28 cellular contexts compared by ENCODE assay signal in genomic region chr13:113879017-113879416, GRCh38. TPM values are rescaled to one million over a fixed set of nuclear protein-coding genes. Genes with fewer than 3 reads are reported as not detected.
DNase-seq lines count a peak whose midpoint lies in the region; ATAC-seq, FAIRE-seq and TF ChIP-seq lines count a peak whose summit lies in the region.
"Had no signal": no experiment of that assay in that cellular context is flagged by ENCODE, and none has a peak within 500 bp of the region (broad histone marks: within the 10 kb centered on the region; RNA-seq: fewer than 3 reads in every experiment).

No MANE protein-coding gene starts in this region.

- TF ChIP-seq CTCF in astrocyte (IDR thresholded peaks at IDR 0.05; ENCODE audit: insufficient read depth, low read depth, low read length) (no peak), neural progenitor cell (IDR thresholded peaks at IDR 0.05) (no peak)

- H2AFZ ChIP-seq in astrocyte (ENCODE audit: low read depth, low read length) (no peak overlapping the region), neural progenitor cell (replicated peaks) (no peak overlapping the region)
- H2AFZ ChIP-seq: PC-9 had no signal

- H3K79me2 ChIP-seq in astrocyte (ENCODE audit: insufficient read depth, low read length), result no peaks in the 10 kb centered on the region
- H3K79me2 ChIP-seq in neural progenitor cell (ENCODE audit: low read depth), result no peaks in the 10 kb centered on the region

- H3K9ac ChIP-seq in astrocyte (ENCODE audit: low read length) (no peak overlapping the region), neural progenitor cell (no peak overlapping the region)

- H3K36me3 ChIP-seq in astrocyte (ENCODE audit: insufficient read depth, low read length) (no peaks in the 10 kb centered on the region), neural progenitor cell (no peaks in the 10 kb centered on the region)
- H3K36me3 ChIP-seq: cardiac muscle cell, tibial nerve had no signal

- DNase-seq in NCI-H2171 treated with DMSO at 0.1 percent for 48 hours (lab: John Stamatoyannopoulos, UW), result peak; percentile 37
- no peak for DNase-seq in NCI-H2171 (lab: John Stamatoyannopoulos, UW)
- peak; percentile 90 for DNase-seq in DMS79 (lab: John Stamatoyannopoulos, UW)
- DNase-seq in astrocyte (ENCODE audit: low read depth), result no peak
- peak; percentile 31 for DNase-seq in neural progenitor cell (ENCODE audit: low spot score)
- DNase-seq: activated CD4-positive, alpha-beta T cell treated with anti-CD3 and anti-CD28 coated beads, Interleukin-2, amount 50 U/mL, for 1 hour; effector memory CD8-positive, alpha-beta T cell; foreskin keratinocyte; hippocampal formation; immature natural killer cell; KG1; mesendoderm; NCI-H524; nucleus accumbens; PC-9; SIG-M5; T1000 had no signal

- H3K27ac ChIP-seq in astrocyte (ENCODE audit: low read depth, low read length) (no peak overlapping the region), neural progenitor cell (no peak overlapping the region)
- H3K27ac ChIP-seq: cardiac muscle cell, coronary artery, foreskin keratinocyte, PC-9, skin epidermis, tibial nerve had no signal

- H3K36me3 Mint-ChIP-seq in astrocyte (ENCODE audit: low read depth, unreplicated experiment) (peaks cover 2% of the 10 kb centered on the region), neural progenitor cell (no peaks in the 10 kb centered on the region)
- H3K36me3 Mint-ChIP-seq: CD8-positive, alpha-beta T cell; WTC11 had no signal

- H3K4me3 ChIP-seq in astrocyte (ENCODE audit: insufficient read depth, low read depth, low read length) (no peak overlapping the region), neural progenitor cell (no peak overlapping the region)
- H3K4me3 ChIP-seq: cardiac muscle cell, coronary artery, PC-9, skin epidermis, tibial nerve had no signal

- H4K20me1 ChIP-seq in astrocyte (ENCODE audit: insufficient read depth, low read length) (no peaks in the 10 kb centered on the region), neural progenitor cell (ENCODE audit: low read depth) (no peaks in the 10 kb centered on the region)

- H3F3A ChIP-seq in neural progenitor cell (ENCODE audit: low read depth), result no peaks in the 10 kb centered on the region

- H3K9me3 ChIP-seq in astrocyte (ENCODE audit: insufficient read depth, low read depth, low read length) (no peaks in the 10 kb centered on the region), neural progenitor cell (ENCODE audit: low read depth) (no peaks in the 10 kb centered on the region)
- H3K9me3 ChIP-seq: tibial nerve had no signal

- H3K4me2 ChIP-seq in astrocyte (ENCODE audit: low read length) (no peak overlapping the region), neural progenitor cell (peak overlapping the region; percentile 58)
- H3K4me2 ChIP-seq: PC-9 had no signal

- H3K4me1 ChIP-seq in astrocyte (ENCODE audit: insufficient read depth, low read length) (no peaks in the 10 kb centered on the region), neural progenitor cell (peaks cover 11% of the 10 kb centered on the region)

- H3K27me3 ChIP-seq in astrocyte (ENCODE audit: insufficient read depth, low read length) (no peaks in the 10 kb centered on the region), neural progenitor cell (no peaks in the 10 kb centered on the region)
- H3K27me3 ChIP-seq: cardiac muscle cell, foreskin keratinocyte had no signal

- no peak overlapping the region for H3K4me3 Mint-ChIP-seq in astrocyte (ENCODE audit: unreplicated experiment)
- H3K4me3 Mint-ChIP-seq in neural progenitor cell, result peak overlapping the region; percentile 74
- H3K4me3 Mint-ChIP-seq: CD8-positive, alpha-beta T cell; effector memory CD8-positive, alpha-beta T cell; WTC11 had no signal

- no peak for ATAC-seq in HG03354 (IDR thresholded peaks at IDR 0.05; ENCODE audit: poor library complexity, severe bottlenecking, unreplicated experiment)
- ATAC-seq in HG03135 (IDR thresholded peaks at IDR 0.05; ENCODE audit: unreplicated experiment), result no peak
- no peak for ATAC-seq in GM18858 (IDR thresholded peaks at IDR 0.05; ENCODE audit: unreplicated experiment)
- ATAC-seq: activated naive CD4-positive, alpha-beta T cell treated with anti-CD3 and anti-CD28 coated beads, Interleukin-2, amount 50 U/mL, for 72 hours; CD8-positive, alpha-beta T cell; effector memory CD8-positive, alpha-beta T cell; foreskin keratinocyte; left lobe of liver; WTC11 had no signal

- H3K4me1 Mint-ChIP-seq in astrocyte (ENCODE audit: low read depth, unreplicated experiment), result peaks cover 7% of the 10 kb centered on the region
- H3K4me1 Mint-ChIP-seq in neural progenitor cell, result peaks cover 62% of the 10 kb centered on the region
- H3K4me1 Mint-ChIP-seq: WTC11 had no signal

- no peak for FAIRE-seq in astrocyte (lab: Jason Lieb, UNC)

- H3K27me3 Mint-ChIP-seq in astrocyte (ENCODE audit: low read depth, unreplicated experiment), result peaks cover 7% of the 10 kb centered on the region
- H3K27me3 Mint-ChIP-seq in neural progenitor cell (ENCODE audit: insufficient read depth, low read depth), result peaks cover 13% of the 10 kb centered on the region

- H3K27ac Mint-ChIP-seq in astrocyte (ENCODE audit: unreplicated experiment) (peak overlapping the region; percentile 58), neural progenitor cell (peak overlapping the region; percentile 96)
- H3K27ac Mint-ChIP-seq: activated naive CD4-positive, alpha-beta T cell treated with anti-CD3 and anti-CD28 coated beads, Interleukin-2, amount 50 U/mL, for 72 hours; CD8-positive, alpha-beta T cell; effector memory CD8-positive, alpha-beta T cell; WTC11 had no signal

- H3K9me3 Mint-ChIP-seq in astrocyte (ENCODE audit: unreplicated experiment) (no peaks in the 10 kb centered on the region), neural progenitor cell (no peaks in the 10 kb centered on the region)
- H3K9me3 Mint-ChIP-seq: activated naive CD4-positive, alpha-beta T cell treated with anti-CD3 and anti-CD28 coated beads, Interleukin-2, amount 50 U/mL, for 72 hours; CD8-positive, alpha-beta T cell; effector memory CD8-positive, alpha-beta T cell; WTC11 had no signal

RNA-seq across cellular contexts. Expression of gene GAS6, which starts 15.1 kb away (rescaled TPM):
- total RNA-seq in astrocyte, result 252 and 287 TPM in 2 replicates
- total RNA-seq in neural progenitor cell (ENCODE audit: low replicate concordance), result 12.8 and 31.7 TPM in 2 replicates

Comparison
In these comparisons a context has a peak if more than half of its experiments do, and no peak if none do; other contexts are left out.
1. DNase-seq: peak in NCI-H2171 treated with DMSO at 0.1 percent for 48 hours (single experiment), DMS79 (single experiment) and neural progenitor cell (single experiment); none in NCI-H2171 (single experiment) and astrocyte (single experiment).